Comparison of ENCODE assay signal across 19 cellular contexts in genomic region chr15:63604281-63604680, GRCh38. TPM values are rescaled to one million over a fixed set of nuclear protein-coding genes. Genes with fewer than 3 reads are reported as not detected.
A peak's percentile ranks its signal among the peaks of the same experiment; 100 is the strongest.
DNase-seq lines count a peak whose midpoint lies in the region; ATAC-seq, FAIRE-seq and TF ChIP-seq lines count a peak whose summit lies in the region.
"Had no signal": no experiment of that assay in that cellular context is flagged by ENCODE, and none has a peak within 500 bp of the region (broad histone marks: within the 10 kb centered on the region; RNA-seq: fewer than 3 reads in every experiment).

No MANE protein-coding gene starts in this region.

- no peaks in the 10 kb centered on the region for H3K9me3 ChIP-seq in CD4-positive, alpha-beta memory T cell (ENCODE audit: control insufficient read depth in 1 of 2, low read length in 2 of 2)
- no peaks in the 10 kb centered on the region for H3K9me3 ChIP-seq in colonic mucosa
- H3K9me3 ChIP-seq: Caco-2, HAP-1 had no signal

- no peak for ATAC-seq in GM18505 (IDR thresholded peaks at IDR 0.05; ENCODE audit: unreplicated experiment)
- ATAC-seq in stimulated activated naive B cell treated with anti-CD40 and anti-IgM and Interleukin-4, amounts not matched to agents 10 μg/mL and 1 μg/mL and 100 μg/mL, for 72 hours (replicated peaks): no peak
- ATAC-seq: PC-3 had no signal

- H3K4me3 Mint-ChIP-seq in CD4-positive, alpha-beta memory T cell: no peak overlapping the region
- no peak overlapping the region for H3K4me3 Mint-ChIP-seq in stimulated activated naive B cell treated with anti-CD40 and anti-IgM and Interleukin-4, amounts not matched to agents 10 μg/mL and 1 μg/mL and 100 μg/mL, for 72 hours
- H3K4me3 Mint-ChIP-seq in T-helper 2 cell treated with Interferon-gamma antibody and Interleukin-4, amounts not matched to agents 5 μg/mL and 100 μg/mL, for 36 hours: no peak overlapping the region

- peaks cover 0 to 4% (median 0%) of the 10 kb centered on the region in 8 donors for H3K9me3 Mint-ChIP-seq in CD4-positive, alpha-beta memory T cell
- H3K9me3 Mint-ChIP-seq in stimulated activated naive B cell treated with anti-CD40 and anti-IgM and Interleukin-4, amounts not matched to agents 10 μg/mL and 1 μg/mL and 100 μg/mL, for 72 hours: no peaks in the 10 kb centered on the region
- no peaks in the 10 kb centered on the region for H3K9me3 Mint-ChIP-seq in T-helper 2 cell treated with Interferon-gamma antibody and Interleukin-4, amounts not matched to agents 5 μg/mL and 100 μg/mL, for 36 hours

- CTCF ChIA-PET in CD4-positive, alpha-beta memory T cell (lab: Charles Lee; ENCODE audit: partially characterized antibody): interaction anchor here (0.8 to 2.1 kb wide), 7 partner anchors 8 to 549 kb away, joined by 3 to 10 read pairs (median 3); no protein-coding TSS in a partner anchor

- peaks cover 41% of the 10 kb centered on the region for H3K4me1 ChIP-seq in CD4-positive, alpha-beta memory T cell (ENCODE audit: insufficient read depth, low read length)
- H3K4me1 ChIP-seq in colonic mucosa: peaks cover 3% of the 10 kb centered on the region
- H3K4me1 ChIP-seq: Caco-2 had no signal

- no peak for DNase-seq in CD4-positive, alpha-beta memory T cell
- DNase-seq in dorsolateral prefrontal cortex: no peak
- DNase-seq in stimulated activated naive B cell treated with anti-CD40 and anti-IgM and Interleukin-4, amounts not matched to agents 10 μg/mL and 1 μg/mL and 100 μg/mL, for 72 hours: no peak
- DNase-seq in GM12892 (ENCODE audit: insufficient read length): no peak
- DNase-seq in colonic mucosa: no peak
- no peak for DNase-seq in T-helper 2 cell treated with Interferon-gamma antibody and Interleukin-4, amounts not matched to agents 5 μg/mL and 100 μg/mL, for 36 hours (ENCODE audit: low spot score)
- DNase-seq: ACHN, Caco-2, GM23248, KG1, NCI-H1417 treated with DMSO at 0.1 percent for 48 hours, NCI-H187 treated with DMSO at 0.1 percent for 48 hours, NCI-H2227 treated with DMSO at 0.1 percent for 48 hours, PC-3, RPMI8226, SHP77 treated with DMSO at 0.1 percent for 48 hours had no signal

- FAIRE-seq in GM12892 (lab: Jason Lieb, UNC): no peak
- FAIRE-seq: G401.6 had no signal

- TF ChIP-seq POLR2A in GM18505 (IDR thresholded peaks at IDR 0.05; ENCODE audit: borderline replicate concordance, extremely low read depth, insufficient read depth, insufficient read length) (peak; percentile 23), GM12892 (IDR thresholded peaks at IDR 0.05; ENCODE audit: low read depth, low read length) (no peak)

- H3K27ac Mint-ChIP-seq in CD4-positive, alpha-beta memory T cell: peak overlapping the region; percentile 46 to 89 (median 74)
- peak overlapping the region; percentile 83 for H3K27ac Mint-ChIP-seq in stimulated activated naive B cell treated with anti-CD40 and anti-IgM and Interleukin-4, amounts not matched to agents 10 μg/mL and 1 μg/mL and 100 μg/mL, for 72 hours
- H3K27ac Mint-ChIP-seq in T-helper 2 cell treated with Interferon-gamma antibody and Interleukin-4, amounts not matched to agents 5 μg/mL and 100 μg/mL, for 36 hours: no peak overlapping the region

- TF ChIP-seq CTCF in dorsolateral prefrontal cortex (IDR thresholded peaks at IDR 0.05 in 54 of 56, conservative IDR thresholded peaks at IDR 0.05 in 2 of 56; ENCODE audit: low read depth in 1 of 56, partially characterized antibody in 56 of 56) (no peak), colonic mucosa (IDR thresholded peaks at IDR 0.05) (no peak)

- no peaks in the 10 kb centered on the region for H3K27me3 ChIP-seq in CD4-positive, alpha-beta memory T cell (ENCODE audit: insufficient read depth, low read length)
- H3K27me3 ChIP-seq in dorsolateral prefrontal cortex: no peaks in the 10 kb centered on the region
- H3K27me3 ChIP-seq in colonic mucosa: no peaks in the 10 kb centered on the region

- POLR2A ChIA-PET in CD4-positive, alpha-beta memory T cell (lab: Charles Lee; ENCODE audit: partially characterized antibody): interaction anchor here (0.6 to 1.3 kb wide), 6 partner anchors 101 to 1368 kb away, joined by 3 read pairs; no protein-coding TSS in a partner anchor

- H3K27ac ChIP-seq in CD4-positive, alpha-beta memory T cell (ENCODE audit: low read depth, low read length): no peak overlapping the region
- peak overlapping the region in 54 of 59 donors; percentile 28 to 98 (median 78) for H3K27ac ChIP-seq in dorsolateral prefrontal cortex
- H3K27ac ChIP-seq in colonic mucosa: no peak overlapping the region
- H3K27ac ChIP-seq: GM23248 had no signal

- intact Hi-C loops in CD4-positive, alpha-beta memory T cell (cut with micrococcal nuclease): loop anchor here (5.0 to 10.0 kb wide), 4 partner anchors 231 to 548 kb away; partner anchors contain the start of genes CIAO2A, HERC1, SNX1 and SNX22
- intact Hi-C loops in dorsolateral prefrontal cortex (cut with DNase I): loop anchor here (5.0 to 10.0 kb wide), 5 partner anchors 121 to 551 kb away; partner anchors contain the start of genes RPS27L (in 1 of the 2) and SNX22 (in 1 of the 2)
- intact Hi-C loops in colonic mucosa (cut with DNase I): loop anchor here (5.0 kb wide), 1 partner anchor 137 kb away; no protein-coding TSS in a partner anchor

- H3K36me3 ChIP-seq in CD4-positive, alpha-beta memory T cell (ENCODE audit: insufficient read depth, low read length): peaks cover 21% of the 10 kb centered on the region
- no peaks in the 10 kb centered on the region for H3K36me3 ChIP-seq in colonic mucosa

- H3K4me3 ChIP-seq in CD4-positive, alpha-beta memory T cell (ENCODE audit: low read length in 2 of 2): no peak overlapping the region
- H3K4me3 ChIP-seq in dorsolateral prefrontal cortex (no peak overlapping the region), colonic mucosa (no peak overlapping the region)
- H3K4me3 ChIP-seq: GM23248, HAP-1 had no signal

- H3K36me3 Mint-ChIP-seq in CD4-positive, alpha-beta memory T cell: peaks cover 16 to 25% of the 10 kb centered on the region in 2 donors
- H3K36me3 Mint-ChIP-seq in stimulated activated naive B cell treated with anti-CD40 and anti-IgM and Interleukin-4, amounts not matched to agents 10 μg/mL and 1 μg/mL and 100 μg/mL, for 72 hours: peaks cover 34 to 57% of the 10 kb centered on the region in 2 donors
- H3K36me3 Mint-ChIP-seq in T-helper 2 cell treated with Interferon-gamma antibody and Interleukin-4, amounts not matched to agents 5 μg/mL and 100 μg/mL, for 36 hours (ENCODE audit: low read depth): peaks cover 13% of the 10 kb centered on the region

- H3K4me1 Mint-ChIP-seq in CD4-positive, alpha-beta memory T cell: peaks cover 28 to 73% (median 46%) of the 10 kb centered on the region in 4 donors
- peaks cover 44 to 75% of the 10 kb centered on the region in 2 donors for H3K4me1 Mint-ChIP-seq in stimulated activated naive B cell treated with anti-CD40 and anti-IgM and Interleukin-4, amounts not matched to agents 10 μg/mL and 1 μg/mL and 100 μg/mL, for 72 hours
- H3K4me1 Mint-ChIP-seq in T-helper 2 cell treated with Interferon-gamma antibody and Interleukin-4, amounts not matched to agents 5 μg/mL and 100 μg/mL, for 36 hours (ENCODE audit: low read depth): peaks cover 35% of the 10 kb centered on the region

- H3K9ac ChIP-seq in colonic mucosa (ENCODE audit: low read depth in 2 of 2, low read length in 2 of 2): no peak overlapping the region
- H3K9ac ChIP-seq: GM23248 had no signal

- no peaks in the 10 kb centered on the region for H3K27me3 Mint-ChIP-seq in CD4-positive, alpha-beta memory T cell
- H3K27me3 Mint-ChIP-seq in stimulated activated naive B cell treated with anti-CD40 and anti-IgM and Interleukin-4, amounts not matched to agents 10 μg/mL and 1 μg/mL and 100 μg/mL, for 72 hours: no peaks in the 10 kb centered on the region
- no peaks in the 10 kb centered on the region for H3K27me3 Mint-ChIP-seq in T-helper 2 cell treated with Interferon-gamma antibody and Interleukin-4, amounts not matched to agents 5 μg/mL and 100 μg/mL, for 36 hours (ENCODE audit: low read depth)

RNA-seq across cellular contexts. Expression of gene FBXL22, which starts 7.1 kb away (rescaled TPM):
- 1 to 10 TPM; 1.9 to 2.2 TPM for total RNA-seq in CD4-positive, alpha-beta memory T cell
- 1 to 10 TPM in 1 of 2 donors, under 1 TPM in 1; 0.50 to 2.0 TPM for polyA plus RNA-seq in CD4-positive, alpha-beta memory T cell
- total RNA-seq in dorsolateral prefrontal cortex: 1 to 10 TPM in 111 of 120 experiments, under 1 TPM in 9; 0.60 to 5.0 (median 2.0) TPM
- 0.40 TPM for polyA plus RNA-seq in GM12892 (2012; ENCODE audit: missing spikeins)
- total RNA-seq in colonic mucosa: 1 to 10 TPM; 2.1 to 4.4 TPM
- total RNA-seq: Caco-2 had no signal

Comparison
In these comparisons a context has a peak if more than half of its experiments do, and no peak if none do; other contexts are left out.
1. H3K27ac ChIP-seq: peak in dorsolateral prefrontal cortex (54 of 59); none in CD4-positive, alpha-beta memory T cell (single experiment) and colonic mucosa (single experiment).